ENCODE assay signal across 8 cellular contexts in genomic region chr21:33640697-33641338, GRCh38. TPM values are rescaled to one million over a fixed set of nuclear protein-coding genes. Genes with fewer than 3 reads are reported as not detected.
DNase-seq lines count a peak whose midpoint lies in the region; ATAC-seq and TF ChIP-seq lines count a peak whose summit lies in the region.

No MANE protein-coding gene starts in this region.

- peaks cover 14% of the 10 kb centered on the region for H4K20me1 ChIP-seq in Loucy (ENCODE audit: insufficient read depth, low read length, poor library complexity, severe bottlenecking)

- peak overlapping the region; percentile 99 for H3K27ac ChIP-seq in temporal lobe (ENCODE audit: low read depth, low read length)

- DNase-seq in EH (ENCODE audit: low read depth) (peak; percentile 34), astrocyte of the spinal cord (ENCODE audit: low read depth, low spot score) (no peak), kidney glomerular epithelial cell (lab: John Stamatoyannopoulos, UW) (peak; percentile 37), omental fat pad (ENCODE audit: low spot score) (no peak), GM10266 (ENCODE audit: extremely low spot score) (no peak)

- no peaks in the 10 kb centered on the region for H3K9me2 ChIP-seq in Loucy (replicated peaks; ENCODE audit: low read depth, low read length)

- H3K4me1 ChIP-seq in Loucy (ENCODE audit: insufficient read depth, low read length, poor library complexity, severe bottlenecking) = peaks cover 36% of the 10 kb centered on the region

- no peaks in the 10 kb centered on the region for H3K9me3 ChIP-seq in Loucy (ENCODE audit: insufficient read depth, low read depth, low read length)

- peaks cover 67% of the 10 kb centered on the region for H3K79me2 ChIP-seq in Loucy (ENCODE audit: insufficient read depth, low read length)

- ATAC-seq in omental fat pad (ENCODE audit: low FRiP score) = no peak
- no peak for ATAC-seq in HG02759 (IDR thresholded peaks at IDR 0.05; ENCODE audit: unreplicated experiment)

- peak overlapping the region; percentile 75 for H3K4me3 ChIP-seq in Loucy (ENCODE audit: low read length, poor library complexity, severe bottlenecking)
- peak overlapping the region; percentile 69 for H3K4me3 ChIP-seq in astrocyte of the spinal cord (ENCODE audit: low read depth, low read length)

- no peaks in the 10 kb centered on the region for H3F3A ChIP-seq in Loucy (ENCODE audit: low read depth)

- H3K36me3 ChIP-seq in Loucy (ENCODE audit: insufficient read depth, low read length) = no peaks in the 10 kb centered on the region

- H2AFZ ChIP-seq in Loucy (ENCODE audit: low read length) = peak overlapping the region; percentile 71

- H3K4me2 ChIP-seq in Loucy (ENCODE audit: low read depth, low read length, poor library complexity, severe bottlenecking) = peak overlapping the region; percentile 69

- in situ Hi-C loops in astrocyte of the spinal cord (cut with HindIII; ENCODE audit: low sequenced_read_pairs) = no loop called here

- TF ChIP-seq CTCF in Loucy (conservative IDR thresholded peaks at IDR 0.05; ENCODE audit: low read length) (no peak), astrocyte of the spinal cord (IDR thresholded peaks at IDR 0.05; ENCODE audit: low read depth, low read length) (no peak), omental fat pad (IDR thresholded peaks at IDR 0.05) (no peak), GM10266 (IDR thresholded peaks at IDR 0.05; ENCODE audit: control insufficient read depth, insufficient read depth, low read depth, missing control alignments) (no peak)

- H3K27me3 ChIP-seq in Loucy (ENCODE audit: insufficient read depth, low read length, poor library complexity, severe bottlenecking) = no peaks in the 10 kb centered on the region

- peak overlapping the region; percentile 76 for H3K9ac ChIP-seq in Loucy (ENCODE audit: low read depth, low read length, poor library complexity, severe bottlenecking)

RNA-seq across cellular contexts. Expression of gene CRYZL1, which starts 0.7 kb away (rescaled TPM):
- 45.5 TPM for total RNA-seq in temporal lobe
- 10 to 100 TPM; 24.1 to 57.8 (median 28.3) TPM for total RNA-seq in omental fat pad

RNA-seq across cellular contexts. Expression of gene ITSN1, which starts 1.5 kb away (rescaled TPM):
- total RNA-seq in temporal lobe (64.4 TPM), omental fat pad (100 to 1,000 TPM in 3 of 4 donors, 10 to 100 TPM in 1; 71.4 to 248 (median 151) TPM)

RNA-seq across cellular contexts. Expression of gene DONSON, which starts 52.3 kb away (rescaled TPM):
- 19.9 TPM for total RNA-seq in temporal lobe
- 10 to 100 TPM in 2 of 4 donors, 1 to 10 TPM in 2; 5.0 to 15.3 (median 9.0) TPM for total RNA-seq in omental fat pad

Comparison
In these comparisons a context has a peak if more than half of its experiments do, and no peak if none do; other contexts are left out.
1. DNase-seq: peak in EH (single experiment) and kidney glomerular epithelial cell (single experiment); none in astrocyte of the spinal cord (single experiment), omental fat pad (single experiment) and GM10266 (single experiment).